1 cellular context compared by ENCODE assay signal in the genomic region with DNA sequence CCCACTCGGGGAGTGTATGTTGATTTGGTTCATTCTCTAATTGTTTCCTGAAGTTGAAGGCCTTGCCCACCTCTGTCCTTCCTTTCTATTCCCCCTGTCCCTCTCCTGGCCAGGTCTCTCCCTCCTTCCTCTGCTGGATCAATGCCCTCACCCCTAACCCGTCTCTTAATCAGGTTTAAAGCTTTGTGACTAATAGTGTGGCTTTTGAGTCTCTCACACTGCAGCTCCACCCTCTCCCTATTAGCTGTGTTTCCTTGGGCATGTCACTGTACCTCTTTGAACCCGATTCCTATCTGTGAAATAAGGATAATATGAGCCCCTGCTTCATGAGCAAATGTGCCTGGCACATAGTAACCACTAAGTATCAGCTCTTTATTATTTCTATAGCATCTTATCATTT.
TF ChIP-seq lines count a peak whose summit lies in the region.

No MANE protein-coding gene starts in this region.

TF ChIP-seq in WTC11, 78 proteins besides CTCF, POLR2A, EP300 and RAD21:
- TF ChIP-seq ZBTB21 (CRISPR knock-in tag; IDR thresholded peaks at IDR 0.05; ENCODE audit: borderline replicate concordance) (no peak), SP1 (CRISPR knock-in tag; conservative IDR thresholded peaks at IDR 0.05) (no peak), OVOL2 (CRISPR knock-in tag; IDR thresholded peaks at IDR 0.05; ENCODE audit: borderline replicate concordance) (no peak), ZNF396 (CRISPR knock-in tag; IDR thresholded peaks at IDR 0.05; ENCODE audit: borderline replicate concordance) (no peak), GABPB1 (CRISPR knock-in tag; IDR thresholded peaks at IDR 0.05) (no peak)
- TF ChIP-seq, protein P1, sequence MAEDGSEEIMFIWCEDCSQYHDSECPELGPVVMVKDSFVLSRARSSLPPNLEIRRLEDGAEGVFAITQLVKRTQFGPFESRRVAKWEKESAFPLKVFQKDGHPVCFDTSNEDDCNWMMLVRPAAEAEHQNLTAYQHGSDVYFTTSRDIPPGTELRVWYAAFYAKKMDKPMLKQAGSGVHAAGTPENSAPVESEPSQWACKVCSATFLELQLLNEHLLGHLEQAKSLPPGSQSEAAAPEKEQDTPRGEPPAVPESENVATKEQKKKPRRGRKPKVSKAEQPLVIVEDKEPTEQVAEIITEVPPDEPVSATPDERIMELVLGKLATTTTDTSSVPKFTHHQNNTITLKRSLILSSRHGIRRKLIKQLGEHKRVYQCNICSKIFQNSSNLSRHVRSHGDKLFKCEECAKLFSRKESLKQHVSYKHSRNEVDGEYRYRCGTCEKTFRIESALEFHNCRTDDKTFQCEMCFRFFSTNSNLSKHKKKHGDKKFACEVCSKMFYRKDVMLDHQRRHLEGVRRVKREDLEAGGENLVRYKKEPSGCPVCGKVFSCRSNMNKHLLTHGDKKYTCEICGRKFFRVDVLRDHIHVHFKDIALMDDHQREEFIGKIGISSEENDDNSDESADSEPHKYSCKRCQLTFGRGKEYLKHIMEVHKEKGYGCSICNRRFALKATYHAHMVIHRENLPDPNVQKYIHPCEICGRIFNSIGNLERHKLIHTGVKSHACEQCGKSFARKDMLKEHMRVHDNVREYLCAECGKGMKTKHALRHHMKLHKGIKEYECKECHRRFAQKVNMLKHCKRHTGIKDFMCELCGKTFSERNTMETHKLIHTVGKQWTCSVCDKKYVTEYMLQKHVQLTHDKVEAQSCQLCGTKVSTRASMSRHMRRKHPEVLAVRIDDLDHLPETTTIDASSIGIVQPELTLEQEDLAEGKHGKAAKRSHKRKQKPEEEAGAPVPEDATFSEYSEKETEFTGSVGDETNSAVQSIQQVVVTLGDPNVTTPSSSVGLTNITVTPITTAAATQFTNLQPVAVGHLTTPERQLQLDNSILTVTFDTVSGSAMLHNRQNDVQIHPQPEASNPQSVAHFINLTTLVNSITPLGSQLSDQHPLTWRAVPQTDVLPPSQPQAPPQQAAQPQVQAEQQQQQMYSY (CRISPR knock-in tag; IDR thresholded peaks at IDR 0.05) = no peak
TF ChIP-seq in WTC11: peak in this region for 0.
